Comparison of ENCODE assay signal across 31 cellular contexts in the genomic region with DNA sequence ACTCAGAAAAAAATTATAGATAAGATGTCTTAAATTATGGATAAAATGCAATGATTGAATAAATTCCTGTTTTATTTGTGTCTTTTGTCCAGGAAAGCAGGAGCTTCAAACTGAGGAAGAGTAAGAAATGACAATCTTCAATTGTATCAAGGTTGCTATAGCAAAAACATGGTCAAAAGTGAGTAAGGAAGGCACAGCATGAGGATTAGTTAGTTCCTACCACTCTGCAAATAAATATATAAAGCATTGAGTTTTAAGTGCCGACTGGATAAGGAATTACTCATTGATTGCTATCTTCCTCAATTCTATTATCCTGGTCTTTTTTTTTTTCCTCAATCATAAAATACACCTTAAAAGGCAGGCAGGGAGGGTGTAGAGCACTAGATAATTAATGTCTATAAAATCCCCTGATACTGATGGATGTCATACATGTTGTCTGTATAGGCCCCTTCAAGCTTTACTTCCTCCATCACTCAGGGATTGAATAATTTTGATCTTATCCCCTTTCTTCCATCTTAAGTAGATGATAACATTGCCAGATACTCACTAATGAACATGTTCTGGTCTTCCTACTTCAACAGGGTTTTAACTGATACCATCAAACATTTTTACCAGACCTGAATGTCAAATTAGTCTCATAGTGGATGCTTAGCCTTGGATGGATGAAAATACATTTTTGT.
"Had no signal": no experiment of that assay in that cellular context is flagged by ENCODE, and none has a peak within 500 bp of the region (broad histone marks: within the 10 kb centered on the region; RNA-seq: fewer than 3 reads in every experiment).

No MANE protein-coding gene starts in this region.

- DNase-seq: activated CD4-positive, alpha-beta T cell treated with anti-CD3 and anti-CD28 coated beads for 36 hours; activated CD4-positive, CD25-positive, alpha-beta regulatory T cell; activated CD8-positive, alpha-beta memory T cell treated with anti-CD3 and anti-CD28 coated beads for 24 hours; activated effector memory CD4-positive, alpha-beta T cell treated with anti-CD3 and anti-CD28 coated beads, Interleukin-2, amount 50 U/mL, for 16 hours; activated naive CD4-positive, alpha-beta T cell treated with anti-CD3 and anti-CD28 coated beads for 36 hours; activated naive CD8-positive, alpha-beta T cell treated with anti-CD3 and anti-CD28 coated beads for 36 hours; adrenal gland; caudate nucleus; cortex of kidney; effector memory CD8-positive, alpha-beta T cell; erythroblast; gastrocnemius medialis; glutamatergic neuron; left cardiac atrium; left ventricle myocardium superior; ovary; right lobe of liver; stimulated activated CD4-positive, alpha-beta T cell treated with anti-CD3 and anti-CD28 coated beads, Interleukin-12 subunit alpha, Interleukin-12 subunit beta, amount 100 ng/mL, for 4 hours; stimulated activated CD4-positive, alpha-beta T cell treated with anti-CD3 and anti-CD28 coated beads, Interleukin-4, amount 100 ng/mL, for 1 hour; stimulated activated naive CD8-positive, alpha-beta T cell treated with anti-CD3 and anti-CD28 coated beads, Interleukin-15, Interleukin-2, amounts not matched to agents 100 U/mL and 50 U/mL, for 24 hours; T1000; testis; transverse colon had no signal

- H3K4me3 ChIP-seq: adrenal gland, gastrocnemius medialis, hepatocyte, ovary, right lobe of liver, skin epidermis, testis, transverse colon had no signal

- H3K36me3 Mint-ChIP-seq: activated naive CD8-positive, alpha-beta T cell treated with anti-CD3 and anti-CD28 coated beads for 36 hours had no signal

- H3K9me3 ChIP-seq: adrenal gland, gastrocnemius medialis, neutrophil, ovary, right lobe of liver, testis, transverse colon had no signal

- H3K36me3 ChIP-seq: adrenal gland, gastrocnemius medialis, neutrophil, ovary, right lobe of liver, transverse colon had no signal

- FAIRE-seq: astrocyte, keratinocyte had no signal

- H3K4me3 Mint-ChIP-seq: activated CD4-positive, alpha-beta T cell treated with anti-CD3 and anti-CD28 coated beads for 36 hours; activated naive CD4-positive, alpha-beta T cell treated with anti-CD3 and anti-CD28 coated beads for 36 hours; activated naive CD8-positive, alpha-beta T cell treated with anti-CD3 and anti-CD28 coated beads for 36 hours; activated T-helper 1 cell treated with anti-CD3 and anti-CD28 coated beads, Interleukin-12 subunit alpha, Interleukin-12 subunit beta, Interleukin-2, Interleukin-4 antibody, amounts not matched to agents 30 ng/mL and 10 ng/mL and 1 ng/mL, durations not matched to agents 14 hours and 24 hours and 36 hours; effector memory CD8-positive, alpha-beta T cell; nephron had no signal

- H3K4me1 ChIP-seq: adrenal gland, gastrocnemius medialis, testis, transverse colon had no signal

- H3K4me2 ChIP-seq: hepatocyte had no signal

- H3K9me3 Mint-ChIP-seq: activated naive CD8-positive, alpha-beta T cell treated with anti-CD3 and anti-CD28 coated beads for 36 hours; activated T-helper 1 cell treated with anti-CD3 and anti-CD28 coated beads, Interleukin-12 subunit alpha, Interleukin-12 subunit beta, Interleukin-2, Interleukin-4 antibody, amounts not matched to agents 30 ng/mL and 10 ng/mL and 1 ng/mL, durations not matched to agents 14 hours and 24 hours and 36 hours; effector memory CD8-positive, alpha-beta T cell; nephron had no signal

- H3K27me3 ChIP-seq: adrenal gland, gastrocnemius medialis, hepatocyte, neutrophil, ovary, right lobe of liver, testis, transverse colon had no signal

- H3K4me1 Mint-ChIP-seq: activated CD4-positive, alpha-beta T cell treated with anti-CD3 and anti-CD28 coated beads for 36 hours; activated naive CD8-positive, alpha-beta T cell treated with anti-CD3 and anti-CD28 coated beads for 36 hours had no signal

- H3K27me3 Mint-ChIP-seq: activated CD4-positive, alpha-beta T cell treated with anti-CD3 and anti-CD28 coated beads for 36 hours; effector memory CD8-positive, alpha-beta T cell; progenitor cell of endocrine pancreas had no signal

- H3K27ac Mint-ChIP-seq: activated CD4-positive, alpha-beta T cell treated with anti-CD3 and anti-CD28 coated beads for 36 hours; activated naive CD4-positive, alpha-beta T cell treated with anti-CD3 and anti-CD28 coated beads for 36 hours; activated naive CD8-positive, alpha-beta T cell treated with anti-CD3 and anti-CD28 coated beads for 36 hours; activated T-helper 1 cell treated with anti-CD3 and anti-CD28 coated beads, Interleukin-12 subunit alpha, Interleukin-12 subunit beta, Interleukin-2, Interleukin-4 antibody, amounts not matched to agents 30 ng/mL and 10 ng/mL and 1 ng/mL, durations not matched to agents 14 hours and 24 hours and 36 hours; effector memory CD8-positive, alpha-beta T cell; nephron; progenitor cell of endocrine pancreas had no signal

- ATAC-seq: activated CD4-positive, alpha-beta T cell treated with anti-CD3 and anti-CD28 coated beads for 36 hours; effector memory CD8-positive, alpha-beta T cell; gastrocnemius medialis; left cardiac atrium; left ventricle myocardium superior; right lobe of liver; stimulated activated naive CD8-positive, alpha-beta T cell treated with anti-CD3 and anti-CD28 coated beads, Interleukin-15, Interleukin-2, amounts not matched to agents 100 U/mL and 50 U/mL, for 24 hours had no signal

- H3K27ac ChIP-seq: adrenal gland, gastrocnemius medialis, hepatocyte, neutrophil, ovary, right lobe of liver, skin epidermis, testis, transverse colon had no signal
